In genomic region chr19:1488282-1488601, GRCh38 we compare ENCODE assay signal across 1 cellular context.
TF ChIP-seq lines count a peak whose summit lies in the region.

No MANE protein-coding gene starts in this region.

TF ChIP-seq in K562, 482 proteins besides CTCF, POLR2A, EP300 and RAD21:
- TF ChIP-seq ILK (tag; IDR thresholded peaks at IDR 0.05; ENCODE audit: borderline replicate concordance, low read depth) (no peak), SPI1 (IDR thresholded peaks at IDR 0.05; ENCODE audit: borderline replicate concordance, low read depth, low read length) (0 out of 2 replicates have a peak, but pooled peaks have one; percentile 27)
TF ChIP-seq in K562: peak in this region for 1.
